Comparison of ENCODE assay signal across 19 cellular contexts in the genomic region with DNA sequence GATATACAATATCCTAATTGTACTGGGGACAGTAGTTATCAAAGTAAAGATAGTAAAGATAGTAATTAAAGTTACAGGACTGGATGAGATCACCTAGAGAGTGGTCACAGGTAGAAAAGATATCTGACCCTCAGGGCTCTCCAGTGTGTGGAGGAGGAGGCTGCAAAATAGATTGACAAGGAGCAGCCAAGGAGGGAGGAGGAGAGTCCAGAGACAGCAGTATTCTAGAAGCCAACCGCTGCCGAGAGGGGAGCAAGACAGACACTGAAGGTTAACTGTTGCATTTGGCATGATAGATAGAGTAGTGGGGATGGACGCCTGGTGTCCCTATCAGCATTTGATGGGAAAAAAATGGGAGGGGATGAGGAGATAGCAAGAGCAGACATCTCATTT. TPM values are rescaled to one million over a fixed set of nuclear protein-coding genes. Genes with fewer than 3 reads are reported as not detected.
"Had no signal": no experiment of that assay in that cellular context is flagged by ENCODE, and none has a peak within 500 bp of the region (broad histone marks: within the 10 kb centered on the region; RNA-seq: fewer than 3 reads in every experiment).

No MANE protein-coding gene starts in this region.

- ATAC-seq: stimulated activated naive CD8-positive, alpha-beta T cell treated with anti-CD3 and anti-CD28 coated beads, Interleukin-15, amount 100 ng/mL, for 72 hours; T-helper 17 cell; upper lobe of right lung had no signal

- H3K36me3 ChIP-seq: adrenal gland, pancreas, upper lobe of right lung had no signal

- FAIRE-seq: pancreas, TTC549 had no signal

- H3K27ac ChIP-seq: pancreas, testis, upper lobe of right lung had no signal

- H3K4me3 ChIP-seq: adrenal gland, pancreas, testis, upper lobe of right lung had no signal

- H3K4me1 ChIP-seq: adrenal gland, pancreas, testis had no signal

- H3K27me3 ChIP-seq: adrenal gland, pancreas, testis, upper lobe of right lung had no signal

- DNase-seq: activated CD4-positive, alpha-beta T cell treated with anti-CD3 and anti-CD28 coated beads, Interleukin-2, amount 10 ng/mL, durations not matched to agents 7 days and 5 days; activated CD4-positive, CD25-positive, alpha-beta regulatory T cell; activated naive CD4-positive, alpha-beta T cell treated with anti-CD3 and anti-CD28 coated beads, Interleukin-2, amount 50 U/mL, for 16 hours; activated T-cell treated with anti-CD3 and anti-CD28 coated beads for 4 hours; cerebellar nuclear complex; erythroblast; hippocampal formation; nephron progenitor cell; pancreas; stimulated activated CD4-positive, alpha-beta T cell treated with anti-CD3 and anti-CD28 coated beads, Interleukin-15, amount 100 ng/mL, for 24 hours; stimulated activated CD4-positive, alpha-beta T cell treated with anti-CD3 and anti-CD28 coated beads, Interleukin-4, amount 100 ng/mL, for 24 hours; stimulated activated naive CD8-positive, alpha-beta T cell treated with anti-CD3 and anti-CD28 coated beads, Interleukin-15, amount 100 ng/mL, for 72 hours; T-helper 17 cell; testis; upper lobe of right lung had no signal

- H3K9me3 ChIP-seq: adrenal gland, pancreas, testis, upper lobe of right lung had no signal

RNA-seq across cellular contexts. Expression of a gene that starts 48.0 kb away (rescaled TPM):
- total RNA-seq: lung microvascular endothelial cell, renal cortical epithelial cell had no signal
